In genomic region chr16:67872131-67872630, GRCh38 we compare ENCODE assay signal across 1 cellular context.
TF ChIP-seq lines count a peak whose summit lies in the region.

No MANE protein-coding gene starts in this region.

TF ChIP-seq in H1, 55 proteins besides CTCF, POLR2A, EP300 and RAD21:
- no peak for TF ChIP-seq HDAC2 (IDR thresholded peaks at IDR 0.05; ENCODE audit: borderline replicate concordance in 1 of 2, low read depth in 2 of 2, low read length in 2 of 2)
- no peak for TF ChIP-seq SRF (IDR thresholded peaks at IDR 0.05; ENCODE audit: low read depth, low read length)
- no peak for TF ChIP-seq KDM4A (IDR thresholded peaks at IDR 0.05; ENCODE audit: low read depth, low read length, severe bottlenecking)
- no peak for TF ChIP-seq MAFK (IDR thresholded peaks at IDR 0.05; ENCODE audit: low read depth, low read length)
- no peak for TF ChIP-seq ATF2 (IDR thresholded peaks at IDR 0.05; ENCODE audit: low read length)
- no peak for TF ChIP-seq EZH2 (IDR thresholded peaks at IDR 0.05; ENCODE audit: low read depth, low read length, severe bottlenecking)
- TF ChIP-seq YY1 (IDR thresholded peaks at IDR 0.05; ENCODE audit: low read depth, low read length): no peak
- no peak for TF ChIP-seq SAP30 (IDR thresholded peaks at IDR 0.05; ENCODE audit: insufficient read depth, insufficient replicate concordance, low read length)
- no peak for TF ChIP-seq SIX5 (IDR thresholded peaks at IDR 0.05; ENCODE audit: low read depth, low read length)
- TF ChIP-seq TEAD4 (IDR thresholded peaks at IDR 0.05; ENCODE audit: low read depth, low read length): no peak
- TF ChIP-seq POU5F1 (IDR thresholded peaks at IDR 0.05; ENCODE audit: low read depth, low read length): no peak
- no peak for TF ChIP-seq TCF12 (IDR thresholded peaks at IDR 0.05; ENCODE audit: low read depth, low read length)
